Comparison of ENCODE assay signal across 30 cellular contexts in genomic region chr1:8252266-8252951, GRCh38.
DNase-seq lines count a peak whose midpoint lies in the region; ATAC-seq, FAIRE-seq and TF ChIP-seq lines count a peak whose summit lies in the region.
"Had no signal": no experiment of that assay in that cellular context is flagged by ENCODE, and none has a peak within 500 bp of the region (broad histone marks: within the 10 kb centered on the region; RNA-seq: fewer than 3 reads in every experiment).

No MANE protein-coding gene starts in this region.

- H3K27ac ChIP-seq in mesendoderm (ENCODE audit: low read depth, low read length): no peak overlapping the region
- H3K27ac ChIP-seq: breast epithelium, coronary artery, HL-60, ovary, RWPE1, tibial nerve had no signal

- H4K8ac ChIP-seq in mesendoderm (ENCODE audit: low read depth, low read length): no peak overlapping the region

- H2BK120ac ChIP-seq in mesendoderm (ENCODE audit: low read depth, low read length): no peak overlapping the region

- intact Hi-C loops in cardiac septum (cut with DNase I): no loop called here

- H3K56ac ChIP-seq in mesendoderm (ENCODE audit: low read length): peak overlapping the region; percentile 15

- H3K79me1 ChIP-seq in mesendoderm (ENCODE audit: low read length): no peaks in the 10 kb centered on the region

- H2AK5ac ChIP-seq in mesendoderm (ENCODE audit: low read length): no peak overlapping the region

- no peak overlapping the region for H2BK5ac ChIP-seq in mesendoderm (ENCODE audit: low read length)

- H3K4me1 ChIP-seq in mesendoderm (ENCODE audit: control insufficient read depth, low read depth, low read length): no peaks in the 10 kb centered on the region
- H3K4me1 ChIP-seq: HAP-1, tibial nerve had no signal

- H3K4ac ChIP-seq in mesendoderm (ENCODE audit: low read depth, low read length): no peak overlapping the region

- no peak for FAIRE-seq in bronchial epithelial cell (lab: Jason Lieb, UNC)

- no peaks in the 10 kb centered on the region for H3K9me3 Mint-ChIP-seq in activated naive CD4-positive, alpha-beta T cell treated with anti-CD3 and anti-CD28 coated beads, Interleukin-2, amount 50 U/mL, for 72 hours
- H3K9me3 Mint-ChIP-seq: activated CD4-positive, alpha-beta T cell treated with anti-CD3 and anti-CD28 coated beads, Interleukin-2, amount 10 ng/mL, durations not matched to agents 24 days and 14 days; activated naive CD4-positive, alpha-beta T cell treated with anti-CD3 and anti-CD28 coated beads for 36 hours; effector memory CD8-positive, alpha-beta T cell; stimulated activated naive CD8-positive, alpha-beta T cell treated with anti-CD3 and anti-CD28 coated beads, Interleukin-15, amount 100 ng/mL, for 72 hours had no signal

- H3K4me3 ChIP-seq in bronchial epithelial cell (ENCODE audit: low read depth, low read length): no peak overlapping the region
- H3K4me3 ChIP-seq in mesendoderm (ENCODE audit: low read length): no peak overlapping the region
- H3K4me3 ChIP-seq: breast epithelium, coronary artery, gastroesophageal sphincter, HAP-1, lung, ovary, tibial nerve had no signal

- no peaks in the 10 kb centered on the region for H3K36me3 Mint-ChIP-seq in activated naive CD4-positive, alpha-beta T cell treated with anti-CD3 and anti-CD28 coated beads, Interleukin-2, amount 50 U/mL, for 72 hours
- H3K36me3 Mint-ChIP-seq: CD4-positive, alpha-beta memory T cell had no signal

- H3K4me2 ChIP-seq in mesendoderm (ENCODE audit: low read length): no peak overlapping the region
- H3K4me2 ChIP-seq: SK-N-SH had no signal

- no peak overlapping the region for H3K18ac ChIP-seq in mesendoderm (ENCODE audit: low read length)

- no peak for DNase-seq in activated naive CD4-positive, alpha-beta T cell treated with anti-CD3 and anti-CD28 coated beads, Interleukin-2, amount 50 U/mL, for 72 hours (ENCODE audit: low spot score in 2 of 2)
- no peak for DNase-seq in activated naive CD4-positive, alpha-beta T cell (lab: John Stamatoyannopoulos, UW)
- peak; percentile 69 for DNase-seq in bronchial epithelial cell (ENCODE audit: low read depth)
- DNase-seq in mesendoderm: no peak
- DNase-seq in stimulated activated CD4-positive, alpha-beta T cell treated with anti-CD3 and anti-CD28 coated beads, Interleukin-12 subunit alpha, Interleukin-12 subunit beta, amount 100 ng/mL, for 4 hours: no peak
- DNase-seq in COLO829 (ENCODE audit: low spot score): no peak
- DNase-seq in cardiac septum (ENCODE audit: low spot score): no peak
- DNase-seq: activated CD4-positive, alpha-beta T cell treated with anti-CD3 and anti-CD28 coated beads, Interleukin-2, amount 10 ng/mL, durations not matched to agents 24 days and 14 days; activated naive CD4-positive, alpha-beta T cell treated with anti-CD3 and anti-CD28 coated beads for 36 hours; AML-193; amniotic stem cell; CD4-positive, alpha-beta memory T cell; effector memory CD8-positive, alpha-beta T cell; hippocampal formation; NCI-H1417; nephron progenitor cell; ovary; right cardiac atrium; SK-N-SH; stimulated activated naive CD8-positive, alpha-beta T cell treated with anti-CD3 and anti-CD28 coated beads, Interleukin-15, amount 100 ng/mL, for 72 hours had no signal

- H3K27me3 ChIP-seq in bronchial epithelial cell (ENCODE audit: control insufficient read depth, insufficient read depth, low read length): no peaks in the 10 kb centered on the region
- no peaks in the 10 kb centered on the region for H3K27me3 ChIP-seq in mesendoderm (ENCODE audit: insufficient read depth, low read length, poor library complexity)
- H3K27me3 ChIP-seq: breast epithelium, gastroesophageal sphincter, ovary, tibial nerve had no signal

- WGBS in mesendoderm (ENCODE audit: extremely low coverage, insufficient coverage, low lambda C conversion rate): no CpG with 5 or more reads among the region's 13 CpGs

- TF ChIP-seq CTCF in bronchial epithelial cell (IDR thresholded peaks at IDR 0.05; ENCODE audit: insufficient read depth, low read length, severe bottlenecking): no peak

- H3K9ac ChIP-seq in mesendoderm (ENCODE audit: low read length): no peak overlapping the region
- H3K9ac ChIP-seq: SK-N-SH had no signal

- peak; percentile 7 to 18 for ATAC-seq in activated naive CD4-positive, alpha-beta T cell treated with anti-CD3 and anti-CD28 coated beads, Interleukin-2, amount 50 U/mL, for 72 hours
- no peak for ATAC-seq in GM21526 (IDR thresholded peaks at IDR 0.05; ENCODE audit: low FRiP score, unreplicated experiment)
- ATAC-seq: effector memory CD8-positive, alpha-beta T cell; esophagus mucosa; right cardiac atrium; stimulated activated naive CD8-positive, alpha-beta T cell treated with anti-CD3 and anti-CD28 coated beads, Interleukin-15, amount 100 ng/mL, for 72 hours had no signal

- no peak overlapping the region for H3K23ac ChIP-seq in mesendoderm (ENCODE audit: low read length)

- H3K36me3 ChIP-seq in bronchial epithelial cell (ENCODE audit: control insufficient read depth, insufficient read depth, low read length) (no peaks in the 10 kb centered on the region), mesendoderm (ENCODE audit: control insufficient read depth, insufficient read depth, low read length) (no peaks in the 10 kb centered on the region)
- H3K36me3 ChIP-seq: breast epithelium, gastroesophageal sphincter, HAP-1, ovary, tibial nerve had no signal

- H2BK15ac ChIP-seq in mesendoderm (replicated peaks; ENCODE audit: low read depth): no peak overlapping the region

- no peak overlapping the region for H3K27ac Mint-ChIP-seq in activated naive CD4-positive, alpha-beta T cell treated with anti-CD3 and anti-CD28 coated beads, Interleukin-2, amount 50 U/mL, for 72 hours
- H3K27ac Mint-ChIP-seq: activated CD4-positive, alpha-beta T cell treated with anti-CD3 and anti-CD28 coated beads, Interleukin-2, amount 10 ng/mL, durations not matched to agents 24 days and 14 days; activated naive CD4-positive, alpha-beta T cell treated with anti-CD3 and anti-CD28 coated beads for 36 hours; effector memory CD8-positive, alpha-beta T cell; nephron progenitor cell; stimulated activated naive CD8-positive, alpha-beta T cell treated with anti-CD3 and anti-CD28 coated beads, Interleukin-15, amount 100 ng/mL, for 72 hours had no signal

- H3K79me2 ChIP-seq in mesendoderm (ENCODE audit: control insufficient read depth, insufficient read depth, low read length): no peaks in the 10 kb centered on the region

- no peak overlapping the region for H4K5ac ChIP-seq in mesendoderm (ENCODE audit: low read length)
